18 cellular contexts compared by ENCODE assay signal in genomic region chr12:9120487-9121184, GRCh38. TPM values are rescaled to one million over a fixed set of nuclear protein-coding genes. Genes with fewer than 3 reads are reported as not detected.
DNase-seq lines count a peak whose midpoint lies in the region; ATAC-seq and TF ChIP-seq lines count a peak whose summit lies in the region.
"Had no signal": no experiment of that assay in that cellular context is flagged by ENCODE, and none has a peak within 500 bp of the region (broad histone marks: within the 10 kb centered on the region; RNA-seq: fewer than 3 reads in every experiment).

No MANE protein-coding gene starts in this region.

- H3K4me3 ChIP-seq in ascending aorta: no peak overlapping the region
- peak overlapping the region in 2 of 3 donors; percentile 1 for H3K4me3 ChIP-seq in right lobe of liver
- no peak overlapping the region for H3K4me3 ChIP-seq in tibial artery
- H3K4me3 ChIP-seq: A549, MG63, SJCRH30 had no signal

- H3K27me3 ChIP-seq in ascending aorta (no peaks in the 10 kb centered on the region), right lobe of liver (no peaks in the 10 kb centered on the region), tibial artery (no peaks in the 10 kb centered on the region)
- H3K27me3 ChIP-seq: SJCRH30 had no signal

- no peaks in the 10 kb centered on the region for H3K9me3 ChIP-seq in ascending aorta
- H3K9me3 ChIP-seq in right lobe of liver: no peaks in the 10 kb centered on the region
- no peaks in the 10 kb centered on the region for H3K9me3 ChIP-seq in tibial artery
- H3K9me3 ChIP-seq: A549, MG63, SJCRH30 had no signal

- DNase-seq in ascending aorta (ENCODE audit: low spot score in 2 of 2) (no peak), right lobe of liver (no peak), tibial artery (no peak), NCI-H2081 (lab: John Stamatoyannopoulos, UW) (no peak)
- DNase-seq in activated naive CD4-positive, alpha-beta T cell treated with Interleukin-2 at 50 U/mL for 16 hours: no peak
- no peak for DNase-seq in stimulated activated CD4-positive, alpha-beta T cell treated with anti-CD3 and anti-CD28 coated beads, Interleukin-4, amount 100 ng/mL, for 24 hours
- DNase-seq: Kasumi-1, MG63, NCI-H1417, NCI-H1694 treated with DMSO at 0.1 percent for 48 hours, NCI-H446 treated with DMSO at 0.1 percent for 48 hours, NCI-H526 treated with DMSO at 0.1 percent for 48 hours, OCI-M1, SJCRH30 had no signal

- TF ChIP-seq POLR2A in right lobe of liver (IDR thresholded peaks at IDR 0.05): peak; percentile 77

- peak; percentile 49 to 71 (median 60) for ATAC-seq in right lobe of liver
- ATAC-seq: A549 had no signal

- WGBS in right lobe of liver (ENCODE audit: insufficient coverage, low coverage, low lambda C conversion rate, missing lambda C conversion rate): 64% methylated on average over 10 of the region's 10 CpGs

- H3K27ac ChIP-seq in 22Rv1 (peak overlapping the region; percentile 93), ascending aorta (peak overlapping the region; percentile 80 to 85), right lobe of liver (peak overlapping the region; percentile 31 to 80 (median 78)), tibial artery (peak overlapping the region; percentile 83 to 86)
- H3K27ac ChIP-seq: A549, SJCRH30 had no signal

- no peak for TF ChIP-seq CTCF in 22Rv1 (IDR thresholded peaks at IDR 0.05)
- TF ChIP-seq CTCF in ascending aorta (IDR thresholded peaks at IDR 0.05): no peak
- TF ChIP-seq CTCF in right lobe of liver (IDR thresholded peaks at IDR 0.05): no peak
- no peak for TF ChIP-seq CTCF in tibial artery (IDR thresholded peaks at IDR 0.05)

- H3K4me1 ChIP-seq in ascending aorta: peaks cover 3 to 35% of the 10 kb centered on the region in 2 donors
- H3K4me1 ChIP-seq in right lobe of liver: peaks cover 0 to 58% (median 24%) of the 10 kb centered on the region in 4 donors
- peaks cover 0 to 60% (median 36%) of the 10 kb centered on the region in 4 donors for H3K4me1 ChIP-seq in tibial artery
- H3K4me1 ChIP-seq: A549, SJCRH30 had no signal

- H3K36me3 ChIP-seq in ascending aorta: no peaks in the 10 kb centered on the region
- H3K36me3 ChIP-seq in right lobe of liver: no peaks in the 10 kb centered on the region
- no peaks in the 10 kb centered on the region for H3K36me3 ChIP-seq in tibial artery
- H3K36me3 ChIP-seq: MG63, SJCRH30 had no signal

- intact Hi-C loops in ascending aorta (cut with DNase I) (no loop called here), right lobe of liver (cut with DNase I) (no loop called here), tibial artery (cut with DNase I; ENCODE audit: low total_unique reads) (no loop called here)

RNA-seq across cellular contexts. Expression of gene A2M, which starts 4.9 kb away (rescaled TPM):
- 846 TPM for total RNA-seq in ascending aorta
- total RNA-seq in right lobe of liver: 1,000 to 10,000 TPM in 5 of 6 experiments, 100 to 1,000 TPM in 1; 978 to 3,352 (median 2,507) TPM
- total RNA-seq: B cell, H1 had no signal

Comparison
In these comparisons a context has a peak if more than half of its experiments do, and no peak if none do; other contexts are left out.
1. H3K4me3 ChIP-seq: peak in right lobe of liver (2 of 3); none in ascending aorta (0 of 2) and tibial artery (0 of 2).
2. Peak in every context shown above with its lines, with median percentiles within 50 percentile points of each other: H3K27ac ChIP-seq.